Comparison of ENCODE assay signal across 17 cellular contexts in genomic region chr17:52201764-52202571, GRCh38. TPM values are rescaled to one million over a fixed set of nuclear protein-coding genes. Genes with fewer than 3 reads are reported as not detected.
DNase-seq lines count a peak whose midpoint lies in the region; TF ChIP-seq lines count a peak whose summit lies in the region.
"Had no signal": no experiment of that assay in that cellular context is flagged by ENCODE, and none has a peak within 500 bp of the region (broad histone marks: within the 10 kb centered on the region; RNA-seq: fewer than 3 reads in every experiment).

No MANE protein-coding gene starts in this region.

- H3K27ac Mint-ChIP-seq in nephron progenitor cell: no peak overlapping the region
- H3K27ac Mint-ChIP-seq: CD8-positive, alpha-beta T cell had no signal

- H3K4me3 ChIP-seq in cardiac muscle cell (no peak overlapping the region), right atrium auricular region (no peak overlapping the region), MM.1S (ENCODE audit: low read length) (no peak overlapping the region), iPS-15b (ENCODE audit: low read depth, low read length) (no peak overlapping the region), smooth muscle cell (no peak overlapping the region)
- H3K4me3 ChIP-seq: BLaER1 treated with 17β-estradiol and CSF1 and Interleukin-3, amounts not matched to agents 10 nM and 100 nM; MG63 had no signal

- H3K27me3 Mint-ChIP-seq in nephron progenitor cell (ENCODE audit: low read depth, poor library complexity): peaks cover 13% of the 10 kb centered on the region

- no peak for TF ChIP-seq CTCF in cardiac muscle cell (IDR thresholded peaks at IDR 0.05; ENCODE audit: low read depth, low read length)
- no peak for TF ChIP-seq CTCF in right atrium auricular region (IDR thresholded peaks at IDR 0.05)
- TF ChIP-seq CTCF in MM.1S (IDR thresholded peaks at IDR 0.05; ENCODE audit: low read length): no peak
- TF ChIP-seq CTCF in nephron progenitor cell (IDR thresholded peaks at IDR 0.05): no peak
- TF ChIP-seq CTCF in smooth muscle cell (IDR thresholded peaks at IDR 0.05; ENCODE audit: borderline replicate concordance, insufficient read depth, poor library complexity, severe bottlenecking): no peak

- DNase-seq in cardiac muscle cell (ENCODE audit: low read depth in 1 of 2, low spot score in 1 of 2) (peak in 1 of 2 donors; percentile 55), right atrium auricular region (ENCODE audit: low spot score) (no peak), MM.1S (peak; percentile 16), nephron progenitor cell (no peak), smooth muscle cell (lab: John Stamatoyannopoulos, UW; ENCODE audit: unreplicated experiment) (no peak)
- no peak for DNase-seq in activated effector memory CD4-positive, alpha-beta T cell treated with anti-CD3 and anti-CD28 coated beads, Interleukin-2, amount 50 U/mL, for 16 hours
- DNase-seq: Calu3; CD8-positive, alpha-beta T cell; Karpas-422; MG63; NCI-H1105 treated with DMSO at 0.1 percent for 48 hours; NCI-H1694 treated with DMSO at 0.1 percent for 48 hours had no signal

- H3K4me2 ChIP-seq in MM.1S (ENCODE audit: low read depth, low read length) (peak overlapping the region; percentile 23; the same call in 1 of the 2 replicates), smooth muscle cell (no peak overlapping the region)

- H3K79me2 ChIP-seq in MM.1S (ENCODE audit: low read length): no peaks in the 10 kb centered on the region
- H3K79me2 ChIP-seq in smooth muscle cell (ENCODE audit: low read depth): no peaks in the 10 kb centered on the region

- H3F3A ChIP-seq in MM.1S (ENCODE audit: insufficient read depth, low read length) (no peaks in the 10 kb centered on the region), smooth muscle cell (ENCODE audit: low read depth) (no peaks in the 10 kb centered on the region)

- WGBS in smooth muscle cell (ENCODE audit: low lambda C conversion rate): 80% methylated on average over 3 of the region's 3 CpGs

- H3K27ac ChIP-seq in cardiac muscle cell: peak overlapping the region; percentile 38
- H3K27ac ChIP-seq in right atrium auricular region: no peak overlapping the region
- H3K27ac ChIP-seq in MM.1S (ENCODE audit: low read length): peak overlapping the region; percentile 24; the same call in 1 of the 2 replicates
- H3K27ac ChIP-seq in smooth muscle cell (ENCODE audit: low read depth): no peak overlapping the region

- no peaks in the 10 kb centered on the region for H3K27me3 ChIP-seq in cardiac muscle cell
- H3K27me3 ChIP-seq in right atrium auricular region: no peaks in the 10 kb centered on the region
- H3K27me3 ChIP-seq in MM.1S (replicated peaks; ENCODE audit: insufficient read depth, low read length): no peaks in the 10 kb centered on the region
- H3K27me3 ChIP-seq in iPS-15b (ENCODE audit: control insufficient read depth, insufficient read depth, low read length): no peaks in the 10 kb centered on the region
- no peaks in the 10 kb centered on the region for H3K27me3 ChIP-seq in smooth muscle cell (ENCODE audit: low read depth)
- H3K27me3 ChIP-seq: BLaER1 treated with 17β-estradiol and CSF1 and Interleukin-3, amounts not matched to agents 10 nM and 100 nM; MG63 had no signal

- H3K4me1 Mint-ChIP-seq in nephron progenitor cell: no peaks in the 10 kb centered on the region

- H3K9me3 Mint-ChIP-seq in nephron progenitor cell: no peaks in the 10 kb centered on the region
- H3K9me3 Mint-ChIP-seq: CD8-positive, alpha-beta T cell had no signal

- H3K9me3 ChIP-seq in cardiac muscle cell (ENCODE audit: low read depth): no peaks in the 10 kb centered on the region
- no peaks in the 10 kb centered on the region for H3K9me3 ChIP-seq in right atrium auricular region
- H3K9me3 ChIP-seq in MM.1S (replicated peaks; ENCODE audit: insufficient read depth, low read length): no peaks in the 10 kb centered on the region
- no peaks in the 10 kb centered on the region for H3K9me3 ChIP-seq in iPS-15b (ENCODE audit: control insufficient read depth, insufficient read depth, low read length)
- H3K9me3 ChIP-seq in smooth muscle cell (replicated peaks; ENCODE audit: low read depth): no peaks in the 10 kb centered on the region
- H3K9me3 ChIP-seq: BLaER1 treated with 17β-estradiol and CSF1 and Interleukin-3, amounts not matched to agents 10 nM and 100 nM; MG63 had no signal

- peaks cover 7% of the 10 kb centered on the region for H3K4me1 ChIP-seq in cardiac muscle cell (ENCODE audit: low read depth)
- no peaks in the 10 kb centered on the region for H3K4me1 ChIP-seq in right atrium auricular region
- peaks cover 6% of the 10 kb centered on the region; the same call in 1 of the 2 replicates for H3K4me1 ChIP-seq in MM.1S (ENCODE audit: low read length)
- no peaks in the 10 kb centered on the region for H3K4me1 ChIP-seq in iPS-15b (ENCODE audit: control insufficient read depth, insufficient read depth, low read length)
- no peaks in the 10 kb centered on the region for H3K4me1 ChIP-seq in smooth muscle cell (ENCODE audit: low read depth)

- no peaks in the 10 kb centered on the region for H4K20me1 ChIP-seq in MM.1S (ENCODE audit: insufficient read depth, low read length)
- no peaks in the 10 kb centered on the region for H4K20me1 ChIP-seq in smooth muscle cell (ENCODE audit: low read depth)
- H4K20me1 ChIP-seq: BLaER1 treated with 17β-estradiol and CSF1 and Interleukin-3, amounts not matched to agents 10 nM and 100 nM had no signal

- H3K9me2 ChIP-seq in MM.1S (replicated peaks; ENCODE audit: insufficient read depth, low read length): no peaks in the 10 kb centered on the region

- no peaks in the 10 kb centered on the region for H3K36me3 Mint-ChIP-seq in nephron progenitor cell (ENCODE audit: low read depth)
- H3K36me3 Mint-ChIP-seq: CD8-positive, alpha-beta T cell had no signal

- H3K9ac ChIP-seq in MM.1S (ENCODE audit: low read length) (no peak overlapping the region), iPS-15b (ENCODE audit: low read depth, low read length) (peak overlapping the region; percentile 18), smooth muscle cell (ENCODE audit: low read depth) (no peak overlapping the region)
- H3K9ac ChIP-seq: BLaER1 treated with 17β-estradiol and CSF1 and Interleukin-3, amounts not matched to agents 10 nM and 100 nM had no signal

- H2AFZ ChIP-seq in MM.1S (ENCODE audit: low read length): no peak overlapping the region
- no peak overlapping the region for H2AFZ ChIP-seq in smooth muscle cell (ENCODE audit: low read depth)

- H3K36me3 ChIP-seq in cardiac muscle cell (no peaks in the 10 kb centered on the region), right atrium auricular region (no peaks in the 10 kb centered on the region), MM.1S (replicated peaks; ENCODE audit: insufficient read depth, low read length) (no peaks in the 10 kb centered on the region), iPS-15b (ENCODE audit: control insufficient read depth, insufficient read depth, low read length) (no peaks in the 10 kb centered on the region), smooth muscle cell (ENCODE audit: low read depth) (no peaks in the 10 kb centered on the region)
- H3K36me3 ChIP-seq: BLaER1 treated with 17β-estradiol and CSF1 and Interleukin-3, amounts not matched to agents 10 nM and 100 nM; MG63 had no signal

- H3K4me3 Mint-ChIP-seq in nephron progenitor cell: no peak overlapping the region
- H3K4me3 Mint-ChIP-seq: CD8-positive, alpha-beta T cell had no signal

RNA-seq across cellular contexts. Expression of gene CA10, which starts 43.5 kb away (rescaled TPM):
- total RNA-seq in cardiac muscle cell (not detected in 2 replicates), right atrium auricular region (not detected), smooth muscle cell (0.54 TPM in 1 of 2 replicates, not detected in the other)
- polyA plus RNA-seq in cardiac muscle cell (not detected in 2 replicates), smooth muscle cell (not detected in 2 replicates)
- total RNA-seq: A673; Calu3; CD8-positive, alpha-beta T cell; H4; NCI-H460 had no signal

Comparison
In these comparisons a context has a peak if more than half of its experiments do, and no peak if none do; other contexts are left out.
1. H3K27ac ChIP-seq: peak in cardiac muscle cell (single experiment) and MM.1S (single experiment); none in right atrium auricular region (0 of 2) and smooth muscle cell (single experiment).